ENCODE assay signal across 7 cellular contexts in the genomic region with DNA sequence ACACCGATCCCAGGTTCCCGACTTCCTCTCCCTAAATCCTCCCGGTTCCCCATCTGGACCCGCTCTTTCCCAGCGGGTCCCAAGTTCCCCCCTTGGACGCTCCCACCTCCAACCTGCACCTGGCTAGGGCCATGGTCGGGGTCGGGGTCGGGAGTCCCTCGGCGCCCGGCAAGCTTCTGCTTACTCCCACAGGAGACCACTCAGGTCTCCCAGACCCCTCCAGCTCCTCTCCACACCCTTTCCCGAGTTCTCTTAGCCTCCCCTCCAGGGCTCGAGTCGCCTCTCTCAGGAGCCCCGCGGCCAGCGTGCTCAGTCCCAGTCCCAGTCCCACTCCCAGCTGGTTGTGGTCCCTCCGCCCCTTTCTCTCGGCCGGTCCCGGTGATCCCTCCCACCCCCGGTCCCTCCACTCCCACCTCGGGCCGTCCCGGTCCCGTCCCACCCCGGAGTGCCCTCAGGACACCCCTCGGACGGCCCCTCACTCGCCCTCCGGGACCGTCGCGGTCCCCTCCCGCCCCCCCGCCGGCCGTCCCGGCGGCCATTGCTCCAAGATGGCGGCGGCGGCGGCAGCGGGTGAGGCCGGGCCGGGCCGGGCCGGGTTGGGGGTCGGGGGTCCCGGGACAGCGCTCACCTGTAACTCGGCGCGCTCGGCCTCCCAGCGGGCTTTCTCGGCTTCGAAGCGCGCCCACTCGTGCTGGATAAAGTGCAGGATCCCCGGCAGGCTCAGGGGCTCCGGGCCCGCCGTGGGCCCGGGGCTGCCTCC. TPM values are rescaled to one million over a fixed set of nuclear protein-coding genes. Genes with fewer than 3 reads are reported as not detected.
DNase-seq lines count a peak whose midpoint lies in the region; ATAC-seq, FAIRE-seq and TF ChIP-seq lines count a peak whose summit lies in the region.

A gene with protein sequence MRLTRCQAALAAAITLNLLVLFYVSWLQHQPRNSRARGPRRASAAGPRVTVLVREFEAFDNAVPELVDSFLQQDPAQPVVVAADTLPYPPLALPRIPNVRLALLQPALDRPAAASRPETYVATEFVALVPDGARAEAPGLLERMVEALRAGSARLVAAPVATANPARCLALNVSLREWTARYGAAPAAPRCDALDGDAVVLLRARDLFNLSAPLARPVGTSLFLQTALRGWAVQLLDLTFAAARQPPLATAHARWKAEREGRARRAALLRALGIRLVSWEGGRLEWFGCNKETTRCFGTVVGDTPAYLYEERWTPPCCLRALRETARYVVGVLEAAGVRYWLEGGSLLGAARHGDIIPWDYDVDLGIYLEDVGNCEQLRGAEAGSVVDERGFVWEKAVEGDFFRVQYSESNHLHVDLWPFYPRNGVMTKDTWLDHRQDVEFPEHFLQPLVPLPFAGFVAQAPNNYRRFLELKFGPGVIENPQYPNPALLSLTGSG (plus strand): TSS at position 537 of the 760 bp plus-strand sequence. CDS start 9,394 bp downstream, outside the sequence.

- H3K4me2 ChIP-seq in endothelial cell of umbilical vein (ENCODE audit: insufficient read depth, low read length): peak within 1 kb of the TSS; percentile 87

- ATAC-seq in GM18867 (IDR thresholded peaks at IDR 0.05; ENCODE audit: unreplicated experiment) (peak; percentile 33), HG03442 (IDR thresholded peaks at IDR 0.05; ENCODE audit: unreplicated experiment) (peak; percentile 40)

- H3K36me3 ChIP-seq in endothelial cell of umbilical vein (ENCODE audit: control insufficient read depth in 2 of 2, extremely low read depth in 1 of 2, insufficient read depth in 2 of 2, low read length in 2 of 2) (peaks cover 0 to 5% of the 10 kb centered on the region in 2 experiments), muscle layer of duodenum (ENCODE audit: control insufficient read depth in 1 of 2, insufficient read depth in 2 of 2, low read length in 2 of 2) (peaks cover 0 to 4% of the 10 kb centered on the region in 2 donors), thyroid gland (no peaks in the 10 kb centered on the region)

- peak within 1 kb of the TSS; percentile 80 to 86 (median 85) for H3K4me3 ChIP-seq in endothelial cell of umbilical vein (replicated peaks in 1 of 3; ENCODE audit: insufficient read depth in 1 of 3, low read depth in 1 of 3, low read length in 3 of 3)
- H3K4me3 ChIP-seq in muscle layer of duodenum (ENCODE audit: low read depth in 1 of 2, low read length in 2 of 2): peak within 1 kb of the TSS; percentile 85 to 91
- peak within 1 kb of the TSS; percentile 62 to 99 (median 66) for H3K4me3 ChIP-seq in thyroid gland (replicated peaks in 1 of 3)

- peaks cover 57% of the 10 kb centered on the region for H3K79me2 ChIP-seq in endothelial cell of umbilical vein (ENCODE audit: control insufficient read depth, insufficient read depth, low read length)

- TF ChIP-seq CTCF in endothelial cell of umbilical vein (IDR thresholded peaks at IDR 0.05; ENCODE audit: extremely low read depth in 1 of 2, insufficient read depth in 1 of 2, low read depth in 1 of 2, low read length in 2 of 2) (no peak), thyroid gland (IDR thresholded peaks at IDR 0.05) (no peak)

- TF ChIP-seq POLR2A in endothelial cell of umbilical vein (IDR thresholded peaks at IDR 0.05; ENCODE audit: low read depth, low read length): no peak
- TF ChIP-seq POLR2A in thyroid gland (IDR thresholded peaks at IDR 0.05): no peak

- intact Hi-C loops in endothelial cell of umbilical vein (cut with micrococcal nuclease): no loop called here
- intact Hi-C loops in thyroid gland (cut with DNase I): loop anchor here (5.0 kb wide), 1 partner anchor 33 kb away; no protein-coding TSS in a partner anchor

- H3K9me3 ChIP-seq in endothelial cell of umbilical vein (replicated peaks; ENCODE audit: control insufficient read depth, insufficient read depth, low read length): no peaks in the 10 kb centered on the region
- no peaks in the 10 kb centered on the region for H3K9me3 ChIP-seq in muscle layer of duodenum (ENCODE audit: control insufficient read depth in 1 of 2, low read length in 2 of 2)
- no peaks in the 10 kb centered on the region for H3K9me3 ChIP-seq in thyroid gland

- no TSS peak for BruUV-seq in endothelial cell of umbilical vein (replicated peaks; lab: Mats Ljungman, UMichigan)

- peak; percentile 29 to 40 for DNase-seq in activated CD4-positive, alpha-beta T cell treated with anti-CD3 and anti-CD28 coated beads, Interleukin-2, amount 50 U/mL, for 48 hours
- DNase-seq in endothelial cell of umbilical vein (ENCODE audit: low read depth, low spot score) (no peak), thyroid gland (peak in 1 of 2 donors; percentile 25), HTR-8/SVneo (ENCODE audit: insufficient read length, low spot score) (no peak)

- H3K27ac ChIP-seq in endothelial cell of umbilical vein (ENCODE audit: insufficient read depth, low read depth, low read length) (peak within 1 kb of the TSS; percentile 54), muscle layer of duodenum (ENCODE audit: low read length) (peak within 1 kb of the TSS; percentile 31), thyroid gland (peak within 1 kb of the TSS; percentile 71 to 90 (median 85))

- POLR2A ChIA-PET in endothelial cell of umbilical vein (lab: Charles Lee): interaction anchor here (0.6 kb wide), 1 partner anchor 431 kb away, joined by 3 read pairs; no protein-coding TSS in a partner anchor

- FAIRE-seq in endothelial cell of umbilical vein (lab: Jason Lieb, UNC) (no peak), HTR-8/SVneo (lab: Jason Lieb, UNC) (no peak)

- CTCF ChIA-PET in endothelial cell of umbilical vein (lab: Charles Lee): interaction anchor here (0.6 to 2.5 kb wide), 4 partner anchors 10 to 1982 kb away, joined by 3 to 7 read pairs (median 4); no protein-coding TSS in a partner anchor

- H4K20me1 ChIP-seq in endothelial cell of umbilical vein (replicated peaks; ENCODE audit: control insufficient read depth, extremely low read depth, insufficient read depth, low read length): peaks cover 2% of the 10 kb centered on the region

- H3K4me1 ChIP-seq in endothelial cell of umbilical vein (ENCODE audit: control insufficient read depth, extremely low read depth, insufficient read depth, low read length) (peaks cover 13% of the 10 kb centered on the region), muscle layer of duodenum (ENCODE audit: control insufficient read depth in 1 of 2, insufficient read depth in 2 of 2, low read length in 2 of 2) (peaks cover 6 to 37% of the 10 kb centered on the region in 2 donors), thyroid gland (peaks cover 9 to 35% of the 10 kb centered on the region in 2 donors)

- no peaks in the 10 kb centered on the region for H3K9me1 ChIP-seq in endothelial cell of umbilical vein (replicated peaks; ENCODE audit: control insufficient read depth, extremely low read depth, insufficient read depth, low read length)

- dilution Hi-C loops in endothelial cell of umbilical vein (cut with MboI; ENCODE audit: extremely low pct_ligation_motif_present, low sequenced_read_pairs): no loop called here

- H3K27me3 ChIP-seq in endothelial cell of umbilical vein (ENCODE audit: control insufficient read depth in 2 of 2, insufficient read depth in 2 of 2, low read length in 2 of 2) (no peaks in the 10 kb centered on the region), muscle layer of duodenum (ENCODE audit: low read depth, low read length) (no peaks in the 10 kb centered on the region), thyroid gland (no peaks in the 10 kb centered on the region)

- peak within 1 kb of the TSS; percentile 73 for H2AFZ ChIP-seq in endothelial cell of umbilical vein (ENCODE audit: low read depth, low read length)

- H3K9ac ChIP-seq in endothelial cell of umbilical vein (replicated peaks; ENCODE audit: extremely low read depth, insufficient read depth, low read length): peak within 1 kb of the TSS; percentile 82

- WGBS in thyroid gland, 2 donors: 1% methylated on average over 18 to 27 of the region's 68 CpGs

TF ChIP-seq in endothelial cell of umbilical vein, 7 proteins besides CTCF, POLR2A, EP300 and RAD21:
- TF ChIP-seq, protein P1, sequence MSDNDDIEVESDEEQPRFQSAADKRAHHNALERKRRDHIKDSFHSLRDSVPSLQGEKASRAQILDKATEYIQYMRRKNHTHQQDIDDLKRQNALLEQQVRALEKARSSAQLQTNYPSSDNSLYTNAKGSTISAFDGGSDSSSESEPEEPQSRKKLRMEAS (IDR thresholded peaks at IDR 0.05; ENCODE audit: insufficient read depth, insufficient read length): no peak
- TF ChIP-seq GATA2 (IDR thresholded peaks at IDR 0.05; ENCODE audit: insufficient read depth, insufficient read length, low read depth, low read length) (no peak), MYC (IDR thresholded peaks at IDR 0.05; ENCODE audit: low read depth, low read length) (no peak), FOS (IDR thresholded peaks at IDR 0.05; ENCODE audit: borderline replicate concordance, insufficient read depth, low read length) (no peak), POLR2AphosphoS5 (IDR thresholded peaks at IDR 0.05; ENCODE audit: insufficient read depth, low read depth, low read length) (no peak), EZH2 (IDR thresholded peaks at IDR 0.05; ENCODE audit: borderline replicate concordance, low read depth, low read length, severe bottlenecking) (no peak), JUN (IDR thresholded peaks at IDR 0.05; ENCODE audit: borderline replicate concordance, insufficient read depth, insufficient read length, low read depth) (no peak)
TF ChIP-seq in endothelial cell of umbilical vein: peak in this region for 0.

RNA-seq across cellular contexts. Expression of the gene that starts here (rescaled TPM):
- total RNA-seq in endothelial cell of umbilical vein (28.6 and 32.8 TPM in 2 replicates), thyroid gland (10 to 100 TPM; 20.1 to 40.1 (median 23.1) TPM)
- 31.5 and 33.5 TPM in 2 replicates for polyA plus RNA-seq in endothelial cell of umbilical vein
- 14.6 and 23.7 TPM in 2 replicates for polyA plus RNA-seq in endothelial cell of umbilical vein (2011; cell fraction: cytosol; rRNA removed)
- 49.9 and 63.7 TPM in 2 replicates for polyA plus RNA-seq in endothelial cell of umbilical vein (2011; cell fraction: nucleus; rRNA removed)
- polyA plus RNA-seq in endothelial cell of umbilical vein (2012): 23.5 and 24.5 TPM in 2 replicates
- polyA minus RNA-seq in endothelial cell of umbilical vein: 15.9 and 23.2 TPM in 2 replicates
- polyA minus RNA-seq in endothelial cell of umbilical vein (2011; cell fraction: cytosol; rRNA and poly(A)+ RNA removed): 3.3 TPM
- 14.5 and 18.0 TPM in 2 replicates for polyA minus RNA-seq in endothelial cell of umbilical vein (2011; cell fraction: nucleus; rRNA and poly(A)+ RNA removed)

Comparison
In these comparisons a context has a peak if more than half of its experiments do, and no peak if none do; other contexts are left out.
1. DNase-seq: peak in activated CD4-positive, alpha-beta T cell treated with anti-CD3 and anti-CD28 coated beads, Interleukin-2, amount 50 U/mL, for 48 hours (2 of 2); none in endothelial cell of umbilical vein (single experiment) and HTR-8/SVneo (single experiment).
2. H3K27ac ChIP-seq: peak in every context shown above with its lines; median percentile 85 in thyroid gland; 54 in endothelial cell of umbilical vein; 31 in muscle layer of duodenum.
3. Peak in every context shown above with its lines, with median percentiles within 50 percentile points of each other: H3K4me3 ChIP-seq.